8 cellular contexts compared by ENCODE assay signal in genomic region chr3:138188013-138188352, GRCh38. TPM values are rescaled to one million over a fixed set of nuclear protein-coding genes. Genes with fewer than 3 reads are reported as not detected.
DNase-seq lines count a peak whose midpoint lies in the region; ATAC-seq, FAIRE-seq and TF ChIP-seq lines count a peak whose summit lies in the region.

No MANE protein-coding gene starts in this region.

- peak overlapping the region; percentile 95 to 100 for H3K4me3 ChIP-seq in ascending aorta
- peak overlapping the region; percentile 76 for H3K4me3 ChIP-seq in iPS-18c (ENCODE audit: insufficient read depth, low read depth, low read length)

- no peaks in the 10 kb centered on the region for H3K9me3 Mint-ChIP-seq in stimulated activated naive CD8-positive, alpha-beta T cell treated with anti-CD3 and anti-CD28 coated beads, Interleukin-15, amount 100 ng/mL, for 72 hours

- H3K36me3 ChIP-seq in KOPT-K1 (ENCODE audit: insufficient read depth, low read length) (peaks cover 27% of the 10 kb centered on the region), ascending aorta (peaks cover 2 to 18% of the 10 kb centered on the region in 2 donors)

- H3K9me3 ChIP-seq in KOPT-K1 (ENCODE audit: insufficient read depth, low read length, poor library complexity, severe bottlenecking): no peaks in the 10 kb centered on the region
- no peaks in the 10 kb centered on the region for H3K9me3 ChIP-seq in ascending aorta
- no peaks in the 10 kb centered on the region for H3K9me3 ChIP-seq in iPS-18c (ENCODE audit: control insufficient read depth, insufficient read depth, low read length)

- H3K27ac ChIP-seq in KOPT-K1 (ENCODE audit: low read depth, low read length, poor library complexity, severe bottlenecking) (peak overlapping the region; percentile 97), ascending aorta (peak overlapping the region; percentile 97 to 100)

- TF ChIP-seq POLR2A in GM12892 (IDR thresholded peaks at IDR 0.05; ENCODE audit: low read depth, low read length): no peak

- H3K27me3 ChIP-seq in ascending aorta: no peaks in the 10 kb centered on the region

- intact Hi-C loops in ascending aorta (cut with DNase I): loop anchor here (5.0 to 10.0 kb wide), 5 partner anchors 71 to 737 kb away; partner anchors contain the start of genes CEP70, DZIP1L, NME9 and PIK3CB

- TF ChIP-seq CTCF in ascending aorta (IDR thresholded peaks at IDR 0.05): no peak

- ATAC-seq in stimulated activated naive CD8-positive, alpha-beta T cell treated with anti-CD3 and anti-CD28 coated beads, Interleukin-15, amount 100 ng/mL, for 72 hours: peak; percentile 44

- H3K4me1 Mint-ChIP-seq in stimulated activated naive CD8-positive, alpha-beta T cell treated with anti-CD3 and anti-CD28 coated beads, Interleukin-15, amount 100 ng/mL, for 72 hours: peaks cover 39% of the 10 kb centered on the region

- peak; percentile 26 for DNase-seq in GM12892 (ENCODE audit: insufficient read length)
- DNase-seq in ascending aorta (ENCODE audit: low spot score in 2 of 2): peak in 1 of 2 donors; percentile 74
- DNase-seq in stimulated activated naive CD8-positive, alpha-beta T cell treated with anti-CD3 and anti-CD28 coated beads, Interleukin-15, amount 100 ng/mL, for 72 hours: peak in 1 of 2 donors; percentile 41
- no peak for DNase-seq in foreskin melanocyte
- no peak for DNase-seq in cerebellar cortex (ENCODE audit: low spot score)
- no peak for DNase-seq in DMS79 treated with DMSO at 0.1 percent for 48 hours (lab: John Stamatoyannopoulos, UW)

- H3K27ac Mint-ChIP-seq in stimulated activated naive CD8-positive, alpha-beta T cell treated with anti-CD3 and anti-CD28 coated beads, Interleukin-15, amount 100 ng/mL, for 72 hours: peak overlapping the region; percentile 100

- H3K4me3 Mint-ChIP-seq in stimulated activated naive CD8-positive, alpha-beta T cell treated with anti-CD3 and anti-CD28 coated beads, Interleukin-15, amount 100 ng/mL, for 72 hours: peak overlapping the region; percentile 96

- peaks cover 2 to 24% of the 10 kb centered on the region in 2 donors for H3K4me1 ChIP-seq in ascending aorta

- H3K27me3 Mint-ChIP-seq in stimulated activated naive CD8-positive, alpha-beta T cell treated with anti-CD3 and anti-CD28 coated beads, Interleukin-15, amount 100 ng/mL, for 72 hours: peaks cover 21% of the 10 kb centered on the region

- FAIRE-seq in GM12892 (lab: Jason Lieb, UNC): no peak

RNA-seq across cellular contexts. Expression of gene ARMC8, which starts 0.9 kb away (rescaled TPM):
- 24.3 TPM for polyA plus RNA-seq in GM12892 (2012; ENCODE audit: missing spikeins)
- 23.4 TPM for total RNA-seq in ascending aorta

RNA-seq across cellular contexts. Expression of gene DBR1, which starts 13.3 kb away (rescaled TPM):
- polyA plus RNA-seq in GM12892 (2012; ENCODE audit: missing spikeins): 11.3 TPM
- 2.0 TPM for total RNA-seq in ascending aorta

RNA-seq across cellular contexts. Expression of gene A4GNT, which starts 55.8 kb away (rescaled TPM):
- not detected for polyA plus RNA-seq in GM12892 (2012; ENCODE audit: missing spikeins)
- not detected for total RNA-seq in ascending aorta
